In genomic region chr4:48227662-48228061, GRCh38 we compare ENCODE assay signal across 19 cellular contexts. TPM values are rescaled to one million over a fixed set of nuclear protein-coding genes. Genes with fewer than 3 reads are reported as not detected.
A peak's percentile ranks its signal among the peaks of the same experiment; 100 is the strongest.
DNase-seq lines count a peak whose midpoint lies in the region; ATAC-seq, FAIRE-seq and TF ChIP-seq lines count a peak whose summit lies in the region.
"Had no signal": no experiment of that assay in that cellular context is flagged by ENCODE, and none has a peak within 500 bp of the region (broad histone marks: within the 10 kb centered on the region; RNA-seq: fewer than 3 reads in every experiment).

No MANE protein-coding gene starts in this region.

- no TSS peak for BruUV-seq in GM12878 (replicated peaks; lab: Mats Ljungman, UMichigan)

- H2AFZ ChIP-seq in GM12878 (ENCODE audit: control insufficient read depth, low read depth, low read length), result no peak overlapping the region
- H2AFZ ChIP-seq: parathyroid adenoma had no signal

- no peak overlapping the region for H3K4me3 ChIP-seq in GM12878
- H3K4me3 ChIP-seq: cardiac muscle cell, testis had no signal

- DNase-seq in AML-193 (lab: John Stamatoyannopoulos, UW) (peak; percentile 93 to 97), M059J (ENCODE audit: low read depth) (peak; percentile 15), GM12878 (ENCODE audit: low read depth, low spot score) (no peak), omental fat pad (ENCODE audit: low spot score) (no peak), Ammon's horn (ENCODE audit: low spot score) (no peak), NCI-H345 treated with DMSO at 0.1 percent for 48 hours (lab: John Stamatoyannopoulos, UW; ENCODE audit: unreplicated experiment) (no peak)
- DNase-seq: activated naive CD4-positive, alpha-beta T cell treated with anti-CD3 and anti-CD28 coated beads for 36 hours; Caco-2; effector memory CD4-positive, alpha-beta T cell; HFFc6; NCI-H1694; NCI-H526 treated with DMSO at 0.1 percent for 48 hours; T1000; testis had no signal

- TF ChIP-seq EP300 in GM12878 (IDR thresholded peaks at IDR 0.05; ENCODE audit: borderline replicate concordance in 1 of 2, control insufficient read depth in 1 of 2, low read depth in 2 of 2, low read length in 2 of 2), result no peak

- H3K79me2 ChIP-seq in GM12878 (ENCODE audit: control insufficient read depth, insufficient read depth, low read length), result peaks cover 42% of the 10 kb centered on the region
- H3K79me2 ChIP-seq: parathyroid adenoma had no signal

- no peak for TF ChIP-seq POLR2A in GM12878 (IDR thresholded peaks at IDR 0.05; ENCODE audit: low read depth, low read length)

- H3K9ac ChIP-seq in GM12878 (ENCODE audit: control insufficient read depth, insufficient read depth, low read length), result no peak overlapping the region
- H3K9ac ChIP-seq: parathyroid adenoma had no signal

- peaks cover 6 to 14% of the 10 kb centered on the region in 2 experiments for H3K36me3 ChIP-seq in GM12878 (ENCODE audit: control insufficient read depth in 2 of 2, insufficient read depth in 2 of 2, low read length in 1 of 2)
- H3K36me3 ChIP-seq: cardiac muscle cell had no signal

- no peak for TF ChIP-seq RAD21 in GM12878 (IDR thresholded peaks at IDR 0.05; ENCODE audit: insufficient read depth, low read depth, low read length)

- peaks cover 3% of the 10 kb centered on the region; the same call in 1 of the 2 replicates for H3K4me1 ChIP-seq in GM12878 (ENCODE audit: control insufficient read depth, insufficient read depth, low read length)
- H3K4me1 ChIP-seq: Caco-2, parathyroid adenoma, testis had no signal

- H4K20me1 ChIP-seq in GM12878 (ENCODE audit: control insufficient read depth, insufficient read depth), result no peaks in the 10 kb centered on the region

- FAIRE-seq in GM12878 (lab: Jason Lieb, UNC), result peak; percentile 89
- FAIRE-seq: frontal cortex had no signal

- H3K9me3 ChIP-seq in GM12878 (replicated peaks; ENCODE audit: control insufficient read depth, insufficient read depth, low read length), result no peaks in the 10 kb centered on the region; the same call in 2 of the 3 replicates
- H3K9me3 ChIP-seq: Caco-2, testis had no signal

- in situ Hi-C loops in GM12878 (cut with MboI), result no loop called here

- RAD21 ChIA-PET in GM12878 (lab: Charles Lee; ENCODE audit: unreplicated experiment), result interaction anchor here (0.9 to 1.0 kb wide), 2 partner anchors 15 to 40 kb away, joined by 3 read pairs; no protein-coding TSS in a partner anchor

- CTCF ChIA-PET in GM12878 (lab: Yijun Ruan, JAX), result no interaction called here

- no peak overlapping the region for H3K4me2 ChIP-seq in GM12878 (ENCODE audit: control insufficient read depth, insufficient read depth)

- SMC1A ChIA-PET in GM12878 (lab: Charles Lee; ENCODE audit: uncharacterized antibody, unreplicated experiment), result interaction anchor here (0.7 to 13.5 kb wide), 11 partner anchors 11 to 47 kb away, joined by 3 to 124 read pairs (median 4); no protein-coding TSS in a partner anchor

- ATAC-seq in GM21360 (IDR thresholded peaks at IDR 0.05; ENCODE audit: unreplicated experiment) (peak; percentile 46), GM12878 (peak; percentile 73), omental fat pad (ENCODE audit: low FRiP score) (no peak), HG02763 (IDR thresholded peaks at IDR 0.05; ENCODE audit: unreplicated experiment) (no peak)

- WGBS in GM12878 (ENCODE audit: insufficient coverage, insufficient replicate concordance, low lambda C conversion rate, missing lambda C conversion rate), result 65% methylated on average over 4 of the region's 4 CpGs

- H3K27me3 ChIP-seq in GM12878 (replicated peaks in 1 of 2; ENCODE audit: control insufficient read depth in 2 of 2, insufficient read depth in 2 of 2, low read length in 1 of 2), result no peaks in the 10 kb centered on the region
- H3K27me3 ChIP-seq: cardiac muscle cell, testis had no signal

- POLR2A ChIA-PET in GM12878 (lab: Charles Lee), result interaction anchor here (0.6 to 1.0 kb wide), 3 partner anchors 11 to 21 kb away, joined by 3 to 4 read pairs (median 3); no protein-coding TSS in a partner anchor

- intact Hi-C loops in GM12878 (cut with micrococcal nuclease; ENCODE audit: unreplicated experiment), result no loop called here

- no peak overlapping the region for H3K27ac ChIP-seq in GM12878 (ENCODE audit: control insufficient read depth, insufficient read depth)
- H3K27ac ChIP-seq: cardiac muscle cell, parathyroid adenoma, testis had no signal

- TF ChIP-seq CTCF in GM12878 (IDR thresholded peaks at IDR 0.05 in 2 of 3, conservative IDR thresholded peaks at IDR 0.05 in 1 of 3; ENCODE audit: control insufficient read depth in 2 of 3, extremely low read depth in 1 of 3, insufficient read depth in 1 of 3, low read depth in 3 of 3, low read length in 3 of 3) (no peak), omental fat pad (IDR thresholded peaks at IDR 0.05) (no peak)

TF ChIP-seq in GM12878, 131 proteins besides CTCF, POLR2A, EP300 and RAD21 (continues in another document):
- TF ChIP-seq HSF1 (IDR thresholded peaks at IDR 0.05; ENCODE audit: low read depth, low read length), result no peak
- TF ChIP-seq CREM (IDR thresholded peaks at IDR 0.05; ENCODE audit: low read depth), result no peak
- peak; percentile 26 for TF ChIP-seq USF1 (IDR thresholded peaks at IDR 0.05; ENCODE audit: borderline replicate concordance, extremely low read length, insufficient read depth, low read depth, low read length)
- no peak for TF ChIP-seq ETV6 (conservative IDR thresholded peaks at IDR 0.05 in 1 of 2, IDR thresholded peaks at IDR 0.05 in 1 of 2; ENCODE audit: borderline replicate concordance in 1 of 2, low read depth in 1 of 2)
- no peak for TF ChIP-seq CBFB (IDR thresholded peaks at IDR 0.05; ENCODE audit: low read depth)
- no peak for TF ChIP-seq SMARCA5 (IDR thresholded peaks at IDR 0.05)
- no peak for TF ChIP-seq SUPT20H (IDR thresholded peaks at IDR 0.05; ENCODE audit: borderline replicate concordance, control insufficient read depth, low read depth, low read length)
- TF ChIP-seq POLR2AphosphoS5 (IDR thresholded peaks at IDR 0.05; ENCODE audit: low read length), result no peak
- TF ChIP-seq MYB (IDR thresholded peaks at IDR 0.05; ENCODE audit: borderline replicate concordance, low read depth, low read length), result no peak
- TF ChIP-seq YY1 (IDR thresholded peaks at IDR 0.05; ENCODE audit: low read depth, low read length), result peak; percentile 41; the same call in 1 of the 2 replicates

RNA-seq across cellular contexts. Expression of gene TEC, which starts 42.0 kb away (rescaled TPM):
- 0.12 and 0.81 TPM in 2 replicates for total RNA-seq in M059J (2014; rRNA removed; shearing (Covaris generic))
- total RNA-seq in GM12878 (2013; cell fraction: nucleolus; rRNA removed), result 172 and 194 TPM in 2 replicates
- total RNA-seq in GM12878 (2014; rRNA removed), result 24.2 and 27.2 TPM in 2 replicates
- 24.4 and 25.6 TPM in 2 replicates for total RNA-seq in GM12878 (2014; rRNA removed; fragmentation: Illumina TruSeq; extraction: Trizol)
- total RNA-seq in GM12878 (2021), result 19.0 and 20.2 TPM in 2 replicates
- 9.0 TPM for polyA plus RNA-seq in GM12878 (2011; ENCODE audit: low read depth)
- polyA plus RNA-seq in GM12878 (2011; rRNA removed), result 15.4 and 21.3 TPM in 2 replicates
- 6.2 and 7.2 TPM in 2 replicates for polyA plus RNA-seq in GM12878 (2011; cell fraction: cytosol; rRNA removed)
- polyA plus RNA-seq in GM12878 (2011; cell fraction: nucleus; rRNA removed), result 23.0 and 25.2 TPM in 2 replicates
- polyA plus RNA-seq in GM12878 (2012), result 15.4 and 23.3 TPM in 2 replicates
- 18.6 and 23.7 TPM in 2 replicates for polyA plus RNA-seq in GM12878 (2014; fragmentation: Illumina TruSeq; extraction: Trizol)
- 1 to 10 TPM; 7.4 to 10.0 TPM for polyA plus RNA-seq in GM12878 (2014; fragmentation: Nextera tagmentation; extraction: Ambion mirVana)
- 17.3 and 19.3 TPM in 2 replicates for polyA plus RNA-seq in GM12878 (2014; rRNA removed)
- 10 to 100 TPM; 14.6 to 15.5 TPM for polyA plus RNA-seq in GM12878 (2016; fragmentation: Nextera tagmentation; extraction: Ambion mirVana)
- polyA minus RNA-seq in GM12878 (2011; rRNA and poly(A)+ RNA removed), result 22.5 and 25.5 TPM in 2 replicates
- polyA minus RNA-seq in GM12878 (2011; cell fraction: cytosol; rRNA and poly(A)+ RNA removed), result 6.9 and 10.0 TPM in 2 replicates
- polyA minus RNA-seq in GM12878 (2011; cell fraction: nucleus; rRNA and poly(A)+ RNA removed), result 24.5 and 36.4 TPM in 2 replicates
- 1 to 10 TPM; 2.6 to 4.8 (median 3.9) TPM for total RNA-seq in omental fat pad

Comparison
In these comparisons a context has a peak if more than half of its experiments do, and no peak if none do; other contexts are left out.
1. DNase-seq: peak in AML-193 (2 of 2) and M059J (single experiment); none in GM12878 (single experiment), omental fat pad (single experiment), Ammon's horn (single experiment) and NCI-H345 treated with DMSO at 0.1 percent for 48 hours (single experiment).
2. ATAC-seq: peak in GM21360 (single experiment) and GM12878 (single experiment); none in omental fat pad (single experiment) and HG02763 (single experiment).